Comparison of ENCODE assay signal across 29 cellular contexts in genomic region chr14:101046071-101046470, GRCh38.
DNase-seq lines count a peak whose midpoint lies in the region; TF ChIP-seq lines count a peak whose summit lies in the region.
"Had no signal": no experiment of that assay in that cellular context is flagged by ENCODE, and none has a peak within 500 bp of the region (broad histone marks: within the 10 kb centered on the region; RNA-seq: fewer than 3 reads in every experiment).

No MANE protein-coding gene starts in this region.

- no peaks in the 10 kb centered on the region for H3K4me1 ChIP-seq in neuronal stem cell (ENCODE audit: control insufficient read depth in 2 of 2, insufficient read depth in 1 of 2, low read depth in 1 of 2, low read length in 2 of 2)
- H3K4me1 ChIP-seq in osteoblast (ENCODE audit: insufficient read depth, low read length), result no peaks in the 10 kb centered on the region
- H3K4me1 ChIP-seq: A549; BE2C; BLaER1 treated with 17β-estradiol and CSF1 and Interleukin-3, amounts not matched to agents 10 nM and 100 nM; Caco-2 had no signal

- H3K9ac ChIP-seq in neuronal stem cell (ENCODE audit: low read depth, low read length, poor library complexity), result no peak overlapping the region
- H3K9ac ChIP-seq: BLaER1; BLaER1 treated with 17β-estradiol and CSF1 and Interleukin-3, amounts not matched to agents 10 nM and 100 nM had no signal

- H3K27ac ChIP-seq in neuronal stem cell (replicated peaks; ENCODE audit: low read length), result no peak overlapping the region
- H3K27ac ChIP-seq in osteoblast (ENCODE audit: low read depth, low read length), result no peak overlapping the region
- H3K27ac ChIP-seq: 22Rv1; A549; BLaER1; BLaER1 treated with 17β-estradiol and CSF1 and Interleukin-3, amounts not matched to agents 10 nM and 100 nM; C4-2B had no signal

- TF ChIP-seq CTCF in osteoblast (IDR thresholded peaks at IDR 0.05; ENCODE audit: extremely low read depth, low read depth, low read length), result no peak

- no CpG with 5 or more reads among the region's 17 CpGs for WGBS in neuronal stem cell (ENCODE audit: extremely low coverage in 2 of 2, insufficient read length in 2 of 2, insufficient replicate concordance in 1 of 2), 2 donors

- peaks cover 7% of the 10 kb centered on the region for H4K20me1 ChIP-seq in osteoblast (ENCODE audit: insufficient read depth, low read length)
- H4K20me1 ChIP-seq: BLaER1; BLaER1 treated with 17β-estradiol and CSF1 and Interleukin-3, amounts not matched to agents 10 nM and 100 nM had no signal

- H3K4ac ChIP-seq in neuronal stem cell (ENCODE audit: low read length), result no peak overlapping the region

- H4K8ac ChIP-seq in neuronal stem cell (ENCODE audit: low read depth, low read length), result no peak overlapping the region

- no peak overlapping the region for H2BK15ac ChIP-seq in neuronal stem cell (ENCODE audit: low read length)

- H4K91ac ChIP-seq in neuronal stem cell (ENCODE audit: low read depth, low read length, poor library complexity), result no peak overlapping the region

- peaks cover 1% of the 10 kb centered on the region for H3K79me1 ChIP-seq in neuronal stem cell (ENCODE audit: low read depth, low read length)

- DNase-seq in neuronal stem cell (ENCODE audit: low spot score), result no peak
- DNase-seq in osteoblast (ENCODE audit: insufficient read length, low spot score, missing footprints), result peak; percentile 30
- DNase-seq in islet precursor cell, result no peak
- DNase-seq in NCI-H2227 (lab: John Stamatoyannopoulos, UW; ENCODE audit: unreplicated experiment), result no peak
- DNase-seq: 8988T; ACHN; AML-193; BE2C; C1 segment of cervical spinal cord; Caco-2; Calu3; CD4-positive, alpha-beta memory T cell; CD4-positive, alpha-beta T cell; CD4-positive, CD25-positive, alpha-beta regulatory T cell; CD8-positive, alpha-beta memory T cell; CD8-positive, alpha-beta T cell; COR-L47; DMS 273 treated with DMSO at 0.1 percent for 48 hours; DMS153; DMS53; DMS79; DMS79 treated with DMSO at 0.1 percent for 48 hours; DND-41; EL had no signal

- H2BK5ac ChIP-seq in neuronal stem cell (ENCODE audit: low read length), result no peak overlapping the region

- peak overlapping the region; percentile 29 for H3K18ac ChIP-seq in neuronal stem cell (ENCODE audit: low read length)

- no peak overlapping the region for H3K4me3 ChIP-seq in neuronal stem cell (ENCODE audit: low read length in 2 of 2)
- no peak overlapping the region for H3K4me3 ChIP-seq in osteoblast (ENCODE audit: insufficient read depth, low read length)
- H3K4me3 ChIP-seq: A549; BLaER1; BLaER1 treated with 17β-estradiol and CSF1 and Interleukin-3, amounts not matched to agents 10 nM and 100 nM had no signal

- peaks cover 0 to 3% of the 10 kb centered on the region in 2 donors for H3K36me3 ChIP-seq in neuronal stem cell (replicated peaks in 1 of 2; ENCODE audit: control insufficient read depth in 2 of 2, insufficient read depth in 2 of 2, low read length in 2 of 2)
- H3K36me3 ChIP-seq in osteoblast (ENCODE audit: insufficient read depth, low read length), result peaks cover 85% of the 10 kb centered on the region
- H3K36me3 ChIP-seq: BLaER1; BLaER1 treated with 17β-estradiol and CSF1 and Interleukin-3, amounts not matched to agents 10 nM and 100 nM had no signal

- no peak overlapping the region for H2BK120ac ChIP-seq in neuronal stem cell (ENCODE audit: low read depth, low read length)

- H3K4me2 ChIP-seq in neuronal stem cell (ENCODE audit: insufficient read depth, low read length, poor library complexity, severe bottlenecking) (no peak overlapping the region), osteoblast (ENCODE audit: insufficient read depth, low read length) (no peak overlapping the region)
- H3K4me2 ChIP-seq: A549; BLaER1; BLaER1 treated with 17β-estradiol and CSF1 and Interleukin-3, amounts not matched to agents 10 nM and 100 nM had no signal

- peak overlapping the region; percentile 22 for H2AK5ac ChIP-seq in neuronal stem cell (ENCODE audit: low read depth, low read length)

- peaks cover 2 to 5% of the 10 kb centered on the region in 2 donors for H3K9me3 ChIP-seq in neuronal stem cell (replicated peaks in 1 of 2; ENCODE audit: control insufficient read depth in 2 of 2, insufficient read depth in 1 of 2, low read depth in 1 of 2, low read length in 2 of 2)
- H3K9me3 ChIP-seq in osteoblast (ENCODE audit: low read depth, low read length), result no peaks in the 10 kb centered on the region
- H3K9me3 ChIP-seq: BE2C, Caco-2 had no signal

- H3K14ac ChIP-seq in neuronal stem cell (ENCODE audit: low read length), result peak overlapping the region; percentile 5

- H3K79me2 ChIP-seq in osteoblast (ENCODE audit: insufficient read depth, low read length), result peaks cover 14% of the 10 kb centered on the region

- no peaks in the 10 kb centered on the region for H3K27me3 ChIP-seq in neuronal stem cell (ENCODE audit: control insufficient read depth in 3 of 3, insufficient read depth in 3 of 3, low read depth in 1 of 3, low read length in 3 of 3)
- H3K27me3 ChIP-seq in osteoblast (ENCODE audit: insufficient read depth, low read length), result no peaks in the 10 kb centered on the region
- H3K27me3 ChIP-seq: BE2C; BLaER1; BLaER1 treated with 17β-estradiol and CSF1 and Interleukin-3, amounts not matched to agents 10 nM and 100 nM had no signal

- no peak overlapping the region for H2AFZ ChIP-seq in neuronal stem cell (ENCODE audit: low read length)
- H2AFZ ChIP-seq in osteoblast (ENCODE audit: low read length), result no peak overlapping the region

- no peak overlapping the region for H3K23ac ChIP-seq in neuronal stem cell (ENCODE audit: low read depth, low read length, poor library complexity)

- H2BK12ac ChIP-seq in neuronal stem cell (ENCODE audit: low read length), result no peak overlapping the region
